In the genomic region with DNA sequence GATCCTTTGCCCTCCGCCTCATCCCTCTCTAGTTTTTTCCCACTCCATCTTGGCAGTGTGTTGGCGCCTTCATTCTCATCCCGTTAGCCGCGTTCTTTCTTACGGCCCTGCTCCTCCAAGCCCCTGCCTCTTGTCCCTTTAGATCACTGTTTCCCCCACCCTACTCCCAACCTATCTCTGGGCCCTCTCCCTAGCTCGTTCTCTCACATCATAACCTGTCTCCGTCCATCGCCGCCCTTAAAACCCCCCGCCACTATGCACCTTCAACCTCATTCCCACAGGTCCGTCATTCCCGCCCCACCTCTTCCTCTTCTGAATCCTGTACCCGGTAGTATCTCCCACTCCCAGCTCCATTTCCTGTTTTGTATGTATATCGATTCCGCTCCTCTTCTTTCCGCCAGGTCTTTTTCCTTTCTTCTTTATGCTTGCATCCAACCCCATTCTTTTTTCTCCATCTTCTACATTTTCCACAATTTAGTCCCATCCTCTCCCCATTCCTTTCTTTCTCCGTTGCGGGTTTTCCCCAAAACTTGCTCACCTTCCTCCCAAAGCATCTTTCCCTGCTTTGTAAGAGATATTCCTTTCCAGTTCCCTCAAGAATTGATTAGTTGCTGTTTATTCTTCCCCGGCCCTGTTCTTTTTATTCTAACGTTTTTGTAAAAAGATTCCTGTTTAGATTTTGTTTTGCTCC, we compare ENCODE assay signal across 1 cellular context.
TF ChIP-seq lines count a peak whose summit lies in the region.

No MANE protein-coding gene starts in this region.

TF ChIP-seq in HepG2, 621 proteins besides CTCF, POLR2A, EP300 and RAD21 (continued from another document and continues in another):
- TF ChIP-seq ARID4A (CRISPR knock-in tag; IDR thresholded peaks at IDR 0.05; ENCODE audit: borderline replicate concordance) (no peak; the same call in 1 of the 2 replicates), LRRFIP1 (CRISPR knock-in tag; conservative IDR thresholded peaks at IDR 0.05) (no peak), ZNF781 (CRISPR knock-in tag; IDR thresholded peaks at IDR 0.05; ENCODE audit: borderline replicate concordance, not compliant biosample characterization) (peak; percentile 17), ZFP36 (IDR thresholded peaks at IDR 0.05; ENCODE audit: borderline replicate concordance, low read depth, low read length, partially characterized antibody) (no peak), ZNF552 (CRISPR knock-in tag; IDR thresholded peaks at IDR 0.05; ENCODE audit: borderline replicate concordance) (no peak), HCFC1 (IDR thresholded peaks at IDR 0.05; ENCODE audit: low read depth, low read length) (no peak), ZNF33A (CRISPR knock-in tag; IDR thresholded peaks at IDR 0.05; ENCODE audit: borderline replicate concordance) (no peak), ZNF30 (CRISPR knock-in tag; IDR thresholded peaks at IDR 0.05) (no peak), KDM2A (CRISPR knock-in tag; IDR thresholded peaks at IDR 0.05; ENCODE audit: borderline replicate concordance, low read depth) (no peak), ZNF709 (CRISPR knock-in tag; IDR thresholded peaks at IDR 0.05) (no peak; the same call in 1 of the 2 replicates), NR2F6 (IDR thresholded peaks at IDR 0.05) (no peak), NR2F6 (CRISPR knock-in tag; IDR thresholded peaks at IDR 0.05) (no peak), PAXIP1 (CRISPR knock-in tag; conservative IDR thresholded peaks at IDR 0.05) (0 out of 2 replicates have a peak, but pooled peaks have one; percentile 26), NFKB2 (CRISPR knock-in tag; IDR thresholded peaks at IDR 0.05; ENCODE audit: borderline replicate concordance) (no peak), ZNF737 (CRISPR knock-in tag; IDR thresholded peaks at IDR 0.05; ENCODE audit: borderline replicate concordance) (no peak), ERF (CRISPR knock-in tag; IDR thresholded peaks at IDR 0.05) (peak; percentile 21; the same call in 1 of the 2 replicates), ZNF589 (CRISPR knock-in tag; conservative IDR thresholded peaks at IDR 0.05) (no peak; the same call in 1 of the 2 replicates), NKX3-1 (CRISPR knock-in tag; IDR thresholded peaks at IDR 0.05) (no peak), ATAD3A (CRISPR knock-in tag; IDR thresholded peaks at IDR 0.05) (no peak), RNF2 (conservative IDR thresholded peaks at IDR 0.05; ENCODE audit: low read depth) (no peak), MTERF4 (CRISPR knock-in tag; IDR thresholded peaks at IDR 0.05) (no peak), ZNF282 (IDR thresholded peaks at IDR 0.05; ENCODE audit: partially characterized antibody) (peak; percentile 13), SATB2 (CRISPR knock-in tag; IDR thresholded peaks at IDR 0.05) (no peak), ZNF747 (CRISPR knock-in tag; IDR thresholded peaks at IDR 0.05; ENCODE audit: borderline replicate concordance) (no peak), ZNF143 (CRISPR knock-in tag; IDR thresholded peaks at IDR 0.05) (no peak)
- TF ChIP-seq, protein P1, sequence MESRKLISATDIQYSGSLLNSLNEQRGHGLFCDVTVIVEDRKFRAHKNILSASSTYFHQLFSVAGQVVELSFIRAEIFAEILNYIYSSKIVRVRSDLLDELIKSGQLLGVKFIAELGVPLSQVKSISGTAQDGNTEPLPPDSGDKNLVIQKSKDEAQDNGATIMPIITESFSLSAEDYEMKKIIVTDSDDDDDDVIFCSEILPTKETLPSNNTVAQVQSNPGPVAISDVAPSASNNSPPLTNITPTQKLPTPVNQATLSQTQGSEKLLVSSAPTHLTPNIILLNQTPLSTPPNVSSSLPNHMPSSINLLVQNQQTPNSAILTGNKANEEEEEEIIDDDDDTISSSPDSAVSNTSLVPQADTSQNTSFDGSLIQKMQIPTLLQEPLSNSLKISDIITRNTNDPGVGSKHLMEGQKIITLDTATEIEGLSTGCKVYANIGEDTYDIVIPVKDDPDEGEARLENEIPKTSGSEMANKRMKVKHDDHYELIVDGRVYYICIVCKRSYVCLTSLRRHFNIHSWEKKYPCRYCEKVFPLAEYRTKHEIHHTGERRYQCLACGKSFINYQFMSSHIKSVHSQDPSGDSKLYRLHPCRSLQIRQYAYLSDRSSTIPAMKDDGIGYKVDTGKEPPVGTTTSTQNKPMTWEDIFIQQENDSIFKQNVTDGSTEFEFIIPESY (CRISPR knock-in tag; IDR thresholded peaks at IDR 0.05) = no peak
- TF ChIP-seq, protein P2, sequence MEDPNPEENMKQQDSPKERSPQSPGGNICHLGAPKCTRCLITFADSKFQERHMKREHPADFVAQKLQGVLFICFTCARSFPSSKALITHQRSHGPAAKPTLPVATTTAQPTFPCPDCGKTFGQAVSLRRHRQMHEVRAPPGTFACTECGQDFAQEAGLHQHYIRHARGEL (CRISPR knock-in tag; IDR thresholded peaks at IDR 0.05) = no peak
- TF ChIP-seq, protein P3, sequence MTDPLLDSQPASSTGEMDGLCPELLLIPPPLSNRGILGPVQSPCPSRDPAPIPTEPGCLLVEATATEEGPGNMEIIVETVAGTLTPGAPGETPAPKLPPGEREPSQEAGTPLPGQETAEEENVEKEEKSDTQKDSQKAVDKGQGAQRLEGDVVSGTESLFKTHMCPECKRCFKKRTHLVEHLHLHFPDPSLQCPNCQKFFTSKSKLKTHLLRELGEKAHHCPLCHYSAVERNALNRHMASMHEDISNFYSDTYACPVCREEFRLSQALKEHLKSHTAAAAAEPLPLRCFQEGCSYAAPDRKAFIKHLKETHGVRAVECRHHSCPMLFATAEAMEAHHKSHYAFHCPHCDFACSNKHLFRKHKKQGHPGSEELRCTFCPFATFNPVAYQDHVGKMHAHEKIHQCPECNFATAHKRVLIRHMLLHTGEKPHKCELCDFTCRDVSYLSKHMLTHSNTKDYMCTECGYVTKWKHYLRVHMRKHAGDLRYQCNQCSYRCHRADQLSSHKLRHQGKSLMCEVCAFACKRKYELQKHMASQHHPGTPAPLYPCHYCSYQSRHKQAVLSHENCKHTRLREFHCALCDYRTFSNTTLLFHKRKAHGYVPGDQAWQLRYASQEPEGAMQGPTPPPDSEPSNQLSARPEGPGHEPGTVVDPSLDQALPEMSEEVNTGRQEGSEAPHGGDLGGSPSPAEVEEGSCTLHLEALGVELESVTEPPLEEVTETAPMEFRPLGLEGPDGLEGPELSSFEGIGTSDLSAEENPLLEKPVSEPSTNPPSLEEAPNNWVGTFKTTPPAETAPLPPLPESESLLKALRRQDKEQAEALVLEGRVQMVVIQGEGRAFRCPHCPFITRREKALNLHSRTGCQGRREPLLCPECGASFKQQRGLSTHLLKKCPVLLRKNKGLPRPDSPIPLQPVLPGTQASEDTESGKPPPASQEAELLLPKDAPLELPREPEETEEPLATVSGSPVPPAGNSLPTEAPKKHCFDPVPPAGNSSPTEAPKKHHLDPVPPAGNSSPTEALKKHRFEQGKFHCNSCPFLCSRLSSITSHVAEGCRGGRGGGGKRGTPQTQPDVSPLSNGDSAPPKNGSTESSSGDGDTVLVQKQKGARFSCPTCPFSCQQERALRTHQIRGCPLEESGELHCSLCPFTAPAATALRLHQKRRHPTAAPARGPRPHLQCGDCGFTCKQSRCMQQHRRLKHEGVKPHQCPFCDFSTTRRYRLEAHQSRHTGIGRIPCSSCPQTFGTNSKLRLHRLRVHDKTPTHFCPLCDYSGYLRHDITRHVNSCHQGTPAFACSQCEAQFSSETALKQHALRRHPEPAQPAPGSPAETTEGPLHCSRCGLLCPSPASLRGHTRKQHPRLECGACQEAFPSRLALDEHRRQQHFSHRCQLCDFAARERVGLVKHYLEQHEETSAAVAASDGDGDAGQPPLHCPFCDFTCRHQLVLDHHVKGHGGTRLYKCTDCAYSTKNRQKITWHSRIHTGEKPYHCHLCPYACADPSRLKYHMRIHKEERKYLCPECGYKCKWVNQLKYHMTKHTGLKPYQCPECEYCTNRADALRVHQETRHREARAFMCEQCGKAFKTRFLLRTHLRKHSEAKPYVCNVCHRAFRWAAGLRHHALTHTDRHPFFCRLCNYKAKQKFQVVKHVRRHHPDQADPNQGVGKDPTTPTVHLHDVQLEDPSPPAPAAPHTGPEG (CRISPR knock-in tag; IDR thresholded peaks at IDR 0.05) = no peak
- TF ChIP-seq, protein P4, sequence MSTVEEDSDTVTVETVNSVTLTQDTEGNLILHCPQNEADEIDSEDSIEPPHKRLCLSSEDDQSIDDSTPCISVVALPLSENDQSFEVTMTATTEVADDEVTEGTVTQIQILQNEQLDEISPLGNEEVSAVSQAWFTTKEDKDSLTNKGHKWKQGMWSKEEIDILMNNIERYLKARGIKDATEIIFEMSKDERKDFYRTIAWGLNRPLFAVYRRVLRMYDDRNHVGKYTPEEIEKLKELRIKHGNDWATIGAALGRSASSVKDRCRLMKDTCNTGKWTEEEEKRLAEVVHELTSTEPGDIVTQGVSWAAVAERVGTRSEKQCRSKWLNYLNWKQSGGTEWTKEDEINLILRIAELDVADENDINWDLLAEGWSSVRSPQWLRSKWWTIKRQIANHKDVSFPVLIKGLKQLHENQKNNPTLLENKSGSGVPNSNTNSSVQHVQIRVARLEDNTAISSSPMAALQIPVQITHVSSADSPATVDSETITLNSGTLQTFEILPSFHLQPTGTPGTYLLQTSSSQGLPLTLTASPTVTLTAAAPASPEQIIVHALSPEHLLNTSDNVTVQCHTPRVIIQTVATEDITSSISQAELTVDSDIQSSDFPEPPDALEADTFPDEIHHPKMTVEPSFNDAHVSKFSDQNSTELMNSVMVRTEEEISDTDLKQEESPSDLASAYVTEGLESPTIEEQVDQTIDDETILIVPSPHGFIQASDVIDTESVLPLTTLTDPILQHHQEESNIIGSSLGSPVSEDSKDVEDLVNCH (CRISPR knock-in tag; IDR thresholded peaks at IDR 0.05) = no peak
